ENCODE assay signal across 9 cellular contexts in the genomic region with DNA sequence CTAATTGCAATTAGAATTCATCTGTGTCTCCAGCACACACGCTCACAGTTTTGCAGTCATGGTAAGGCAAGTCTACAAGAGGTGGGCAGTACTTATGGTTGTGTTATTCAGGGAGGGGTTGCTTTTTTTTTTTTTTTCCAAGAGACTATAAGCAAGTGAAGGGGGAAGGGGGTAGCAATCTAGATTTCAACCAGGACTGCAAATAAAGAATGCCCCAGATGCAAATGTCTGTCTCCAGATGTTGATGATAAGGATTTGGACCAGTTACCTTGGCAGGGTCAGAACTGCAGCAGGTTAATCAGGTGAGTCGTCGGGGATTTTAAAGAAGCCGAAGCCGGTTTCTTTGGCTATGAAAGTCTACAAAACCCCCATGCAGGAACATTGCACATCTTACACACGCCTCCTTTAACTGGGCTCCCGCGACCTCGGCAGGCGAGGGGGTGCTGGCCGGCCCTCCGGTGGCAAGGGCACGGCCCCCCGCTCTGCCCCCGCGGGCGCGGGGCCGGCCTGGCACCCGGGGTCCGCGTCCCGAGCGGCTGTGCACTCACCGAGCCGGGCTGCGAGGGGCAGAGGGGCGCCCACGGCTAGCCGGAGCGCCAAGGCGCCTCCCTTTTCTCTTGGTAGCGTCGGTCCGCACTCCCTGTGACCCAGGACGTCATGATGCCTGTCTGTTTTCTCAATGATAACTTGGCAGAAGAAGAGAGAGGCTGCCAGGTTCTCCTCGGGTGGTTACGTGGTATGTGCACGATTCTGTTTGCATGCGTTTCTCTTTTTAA.
DNase-seq lines count a peak whose midpoint lies in the region; ATAC-seq and TF ChIP-seq lines count a peak whose summit lies in the region.
"Had no signal": no experiment of that assay in that cellular context is flagged by ENCODE, and none has a peak within 500 bp of the region (broad histone marks: within the 10 kb centered on the region; RNA-seq: fewer than 3 reads in every experiment).

No MANE protein-coding gene starts in this region.

- peaks cover 9% of the 10 kb centered on the region for H3K4me1 ChIP-seq in stomach smooth muscle (ENCODE audit: control insufficient read depth, insufficient read depth, low read length)

- in situ Hi-C loops in brain microvascular endothelial cell (cut with HindIII; ENCODE audit: low pct_ligation_motif_present, low sequenced_read_pairs), result no loop called here

- H3K27ac ChIP-seq in brain microvascular endothelial cell (peak overlapping the region; percentile 71), stomach smooth muscle (ENCODE audit: low read length) (peak overlapping the region; percentile 61)

- H3K4me3 Mint-ChIP-seq in T-helper 17 cell, result no peak overlapping the region
- H3K4me3 Mint-ChIP-seq: stimulated activated naive CD8-positive, alpha-beta T cell treated with anti-CD3 and anti-CD28 coated beads, Interleukin-15, Interleukin-2, amounts not matched to agents 100 ng/mL and 50 ng/mL, for 24 hours had no signal

- peak overlapping the region; percentile 63 to 75 for H3K9ac ChIP-seq in stomach smooth muscle (ENCODE audit: low read length in 2 of 2)

- H3K27me3 ChIP-seq in brain microvascular endothelial cell (replicated peaks) (no peaks in the 10 kb centered on the region), stomach smooth muscle (ENCODE audit: control insufficient read depth in 1 of 2, insufficient read depth in 2 of 2, low read length in 2 of 2) (no peaks in the 10 kb centered on the region)

- H3K9me3 ChIP-seq in stomach smooth muscle (ENCODE audit: control insufficient read depth in 2 of 2, low read length in 2 of 2) (no peaks in the 10 kb centered on the region), T-helper 17 cell (ENCODE audit: control insufficient read depth, low read length, poor library complexity, severe bottlenecking) (no peaks in the 10 kb centered on the region)

- H3K36me3 Mint-ChIP-seq in T-helper 17 cell (ENCODE audit: low read depth), result no peaks in the 10 kb centered on the region

- no peak overlapping the region for H3K27ac Mint-ChIP-seq in T-helper 17 cell
- H3K27ac Mint-ChIP-seq: stimulated activated naive CD8-positive, alpha-beta T cell treated with anti-CD3 and anti-CD28 coated beads, Interleukin-15, Interleukin-2, amounts not matched to agents 100 ng/mL and 50 ng/mL, for 24 hours had no signal

- ATAC-seq in HG03139 (IDR thresholded peaks at IDR 0.05; ENCODE audit: unreplicated experiment) (no peak), GM21825 (IDR thresholded peaks at IDR 0.05; ENCODE audit: unreplicated experiment) (no peak), T-helper 17 cell (no peak)

- peaks cover 22% of the 10 kb centered on the region for H3K27me3 Mint-ChIP-seq in T-helper 17 cell

- peak; percentile 10 for DNase-seq in AG20443 (ENCODE audit: low spot score)
- peak; percentile 70 for DNase-seq in NCI-H1694 treated with DMSO at 0.1 percent for 48 hours (lab: John Stamatoyannopoulos, UW)
- peak; percentile 67 for DNase-seq in brain microvascular endothelial cell
- DNase-seq in iris pigment epithelial cell (ENCODE audit: low read depth), result peak; percentile 67
- no peak for DNase-seq in T-helper 17 cell

- H3K36me3 ChIP-seq in brain microvascular endothelial cell (replicated peaks), result no peaks in the 10 kb centered on the region
- no peaks in the 10 kb centered on the region for H3K36me3 ChIP-seq in stomach smooth muscle (ENCODE audit: control insufficient read depth in 2 of 2, insufficient read depth in 2 of 2, low read length in 2 of 2)

- H3K4me3 ChIP-seq in brain microvascular endothelial cell (ENCODE audit: low read depth, low read length), result peak overlapping the region; percentile 56
- peak overlapping the region; percentile 80 to 81 for H3K4me3 ChIP-seq in stomach smooth muscle (ENCODE audit: low read length in 2 of 2)

- no peaks in the 10 kb centered on the region for H3K4me1 Mint-ChIP-seq in T-helper 17 cell

- TF ChIP-seq CTCF in brain microvascular endothelial cell (IDR thresholded peaks at IDR 0.05; ENCODE audit: low read depth, low read length, missing control alignments), result no peak

Comparison
In these comparisons a context has a peak if more than half of its experiments do, and no peak if none do; other contexts are left out.
1. DNase-seq: peak in AG20443 (single experiment), NCI-H1694 treated with DMSO at 0.1 percent for 48 hours (single experiment), brain microvascular endothelial cell (single experiment) and iris pigment epithelial cell (single experiment); none in T-helper 17 cell (0 of 3).